16 cellular contexts compared by ENCODE assay signal in genomic region chr17:73197141-73197540, GRCh38. TPM values are rescaled to one million over a fixed set of nuclear protein-coding genes. Genes with fewer than 3 reads are reported as not detected.
DNase-seq lines count a peak whose midpoint lies in the region; ATAC-seq lines count a peak whose summit lies in the region.
"Had no signal": no experiment of that assay in that cellular context is flagged by ENCODE, and none has a peak within 500 bp of the region (broad histone marks: within the 10 kb centered on the region; RNA-seq: fewer than 3 reads in every experiment).

No MANE protein-coding gene starts in this region.

- H3K27me3 Mint-ChIP-seq in activated T-cell treated with anti-CD3 and anti-CD28 coated beads, Interleukin-2, amount 50 U/mL, for 24 hours: no peaks in the 10 kb centered on the region
- no peaks in the 10 kb centered on the region for H3K27me3 Mint-ChIP-seq in activated naive CD8-positive, alpha-beta T cell treated with anti-CD3 and anti-CD28 coated beads for 36 hours
- no peaks in the 10 kb centered on the region for H3K27me3 Mint-ChIP-seq in natural killer cell treated with Interleukin-12 subunit alpha and Interleukin-12 subunit beta and Interleukin-15 and Interleukin-18, amount 100 ng/mL, for 72 hours
- H3K27me3 Mint-ChIP-seq: CD8-positive, alpha-beta memory T cell had no signal

- H3K9me3 Mint-ChIP-seq in activated T-cell treated with anti-CD3 and anti-CD28 coated beads, Interleukin-2, amount 50 U/mL, for 24 hours: no peaks in the 10 kb centered on the region
- no peaks in the 10 kb centered on the region for H3K9me3 Mint-ChIP-seq in activated naive CD8-positive, alpha-beta T cell treated with anti-CD3 and anti-CD28 coated beads for 36 hours
- no peaks in the 10 kb centered on the region for H3K9me3 Mint-ChIP-seq in natural killer cell treated with Interleukin-12 subunit alpha and Interleukin-12 subunit beta and Interleukin-15 and Interleukin-18, amount 100 ng/mL, for 72 hours
- H3K9me3 Mint-ChIP-seq: CD8-positive, alpha-beta memory T cell had no signal

- H3K27me3 ChIP-seq in effector memory CD4-positive, alpha-beta T cell (replicated peaks; ENCODE audit: control insufficient read depth, insufficient read depth, low read length, poor library complexity, severe bottlenecking): no peaks in the 10 kb centered on the region

- no peaks in the 10 kb centered on the region for H3K9me3 ChIP-seq in effector memory CD4-positive, alpha-beta T cell (ENCODE audit: control insufficient read depth, low read length)

- H3K4me3 Mint-ChIP-seq in activated T-cell treated with anti-CD3 and anti-CD28 coated beads, Interleukin-2, amount 50 U/mL, for 24 hours: no peak overlapping the region
- no peak overlapping the region for H3K4me3 Mint-ChIP-seq in activated naive CD8-positive, alpha-beta T cell treated with anti-CD3 and anti-CD28 coated beads for 36 hours
- H3K4me3 Mint-ChIP-seq in natural killer cell treated with Interleukin-12 subunit alpha and Interleukin-12 subunit beta and Interleukin-15 and Interleukin-18, amount 100 ng/mL, for 72 hours: no peak overlapping the region

- no peaks in the 10 kb centered on the region for H3K4me1 ChIP-seq in effector memory CD4-positive, alpha-beta T cell (ENCODE audit: control insufficient read depth, insufficient read depth, low read length, poor library complexity, severe bottlenecking)

- H3K27ac Mint-ChIP-seq in activated T-cell treated with anti-CD3 and anti-CD28 coated beads, Interleukin-2, amount 50 U/mL, for 24 hours: peak overlapping the region; percentile 17
- peak overlapping the region; percentile 38 for H3K27ac Mint-ChIP-seq in activated naive CD8-positive, alpha-beta T cell treated with anti-CD3 and anti-CD28 coated beads for 36 hours
- H3K27ac Mint-ChIP-seq in natural killer cell treated with Interleukin-12 subunit alpha and Interleukin-12 subunit beta and Interleukin-15 and Interleukin-18, amount 100 ng/mL, for 72 hours: peak overlapping the region; percentile 21 to 64

- no peak overlapping the region for H3K4me3 ChIP-seq in effector memory CD4-positive, alpha-beta T cell (ENCODE audit: insufficient read depth, low read depth, low read length, poor library complexity, severe bottlenecking)

- no peak for DNase-seq in activated T-cell treated with anti-CD3 and anti-CD28 coated beads, Interleukin-2, amount 50 U/mL, for 24 hours
- no peak for DNase-seq in activated T-cell treated with anti-CD3 and anti-CD28 coated beads, Interleukin-2, amount 50 U/mL, for 48 hours
- DNase-seq in G401 (ENCODE audit: low spot score) (peak; percentile 87), NCI-H146 treated with DMSO at 0.1 percent for 48 hours (lab: John Stamatoyannopoulos, UW; ENCODE audit: unreplicated experiment) (no peak), NCI-H748 (lab: John Stamatoyannopoulos, UW; ENCODE audit: unreplicated experiment) (no peak)
- no peak for DNase-seq in activated naive CD8-positive, alpha-beta T cell treated with anti-CD3 and anti-CD28 coated beads for 36 hours
- no peak for DNase-seq in natural killer cell treated with Interleukin-12 subunit alpha and Interleukin-12 subunit beta and Interleukin-15 and Interleukin-18, amount 100 ng/mL, for 72 hours (ENCODE audit: low spot score)
- no peak for DNase-seq in effector memory CD4-positive, alpha-beta T cell
- DNase-seq: CD8-positive, alpha-beta memory T cell; DMS79; HCEC 1CT; IMR-90; Karpas-422; MM.1S; NCI-H1105; RPMI8226 had no signal

- H3K27ac ChIP-seq in effector memory CD4-positive, alpha-beta T cell (ENCODE audit: insufficient read depth, low read length, poor library complexity, severe bottlenecking): no peak overlapping the region

- in situ Hi-C loops in G401 (cut with HindIII; ENCODE audit: low sequenced_read_pairs): no loop called here

- H3K36me3 Mint-ChIP-seq in activated T-cell treated with anti-CD3 and anti-CD28 coated beads, Interleukin-2, amount 50 U/mL, for 24 hours (ENCODE audit: low read depth): peaks cover 82% of the 10 kb centered on the region
- peaks cover 34% of the 10 kb centered on the region for H3K36me3 Mint-ChIP-seq in activated naive CD8-positive, alpha-beta T cell treated with anti-CD3 and anti-CD28 coated beads for 36 hours
- peaks cover 27% of the 10 kb centered on the region for H3K36me3 Mint-ChIP-seq in natural killer cell treated with Interleukin-12 subunit alpha and Interleukin-12 subunit beta and Interleukin-15 and Interleukin-18, amount 100 ng/mL, for 72 hours

- peaks cover 48% of the 10 kb centered on the region for H3K36me3 ChIP-seq in effector memory CD4-positive, alpha-beta T cell (ENCODE audit: control insufficient read depth, insufficient read depth, low read length)

- ATAC-seq in natural killer cell treated with Interleukin-12 subunit alpha and Interleukin-12 subunit beta and Interleukin-15 and Interleukin-18, amount 100 ng/mL, for 72 hours: no peak

- peaks cover 25% of the 10 kb centered on the region for H3K4me1 Mint-ChIP-seq in activated T-cell treated with anti-CD3 and anti-CD28 coated beads, Interleukin-2, amount 50 U/mL, for 24 hours (ENCODE audit: low read depth)
- H3K4me1 Mint-ChIP-seq in activated naive CD8-positive, alpha-beta T cell treated with anti-CD3 and anti-CD28 coated beads for 36 hours: peaks cover 12% of the 10 kb centered on the region
- H3K4me1 Mint-ChIP-seq in natural killer cell treated with Interleukin-12 subunit alpha and Interleukin-12 subunit beta and Interleukin-15 and Interleukin-18, amount 100 ng/mL, for 72 hours (ENCODE audit: low read depth in 2 of 2): peaks cover 15 to 16% of the 10 kb centered on the region in 2 donors

RNA-seq across cellular contexts. Expression of gene COG1, which starts 4.3 kb away (rescaled TPM):
- total RNA-seq in G401 (2014; rRNA removed; shearing (Covaris generic)): 8.2 and 10.8 TPM in 2 replicates
- total RNA-seq in activated naive CD8-positive, alpha-beta T cell treated with anti-CD3 and anti-CD28 coated beads for 36 hours: 10 to 100 TPM; 23.4 to 27.7 TPM
- 10 to 100 TPM; 27.4 to 28.0 TPM for total RNA-seq in natural killer cell treated with Interleukin-12 subunit alpha and Interleukin-12 subunit beta and Interleukin-15 and Interleukin-18, amount 100 ng/mL, for 72 hours

RNA-seq across cellular contexts. Expression of gene SSTR2, which starts 32.3 kb away (rescaled TPM):
- 0.03 TPM in 1 of 2 replicates, not detected in the other for total RNA-seq in G401 (2014; rRNA removed; shearing (Covaris generic))
- total RNA-seq in activated naive CD8-positive, alpha-beta T cell treated with anti-CD3 and anti-CD28 coated beads for 36 hours: under 1 TPM; 0.04 to 0.16 TPM
- not detected for total RNA-seq in natural killer cell treated with Interleukin-12 subunit alpha and Interleukin-12 subunit beta and Interleukin-15 and Interleukin-18, amount 100 ng/mL, for 72 hours
- total RNA-seq: IMR-90 had no signal
